In the genomic region with DNA sequence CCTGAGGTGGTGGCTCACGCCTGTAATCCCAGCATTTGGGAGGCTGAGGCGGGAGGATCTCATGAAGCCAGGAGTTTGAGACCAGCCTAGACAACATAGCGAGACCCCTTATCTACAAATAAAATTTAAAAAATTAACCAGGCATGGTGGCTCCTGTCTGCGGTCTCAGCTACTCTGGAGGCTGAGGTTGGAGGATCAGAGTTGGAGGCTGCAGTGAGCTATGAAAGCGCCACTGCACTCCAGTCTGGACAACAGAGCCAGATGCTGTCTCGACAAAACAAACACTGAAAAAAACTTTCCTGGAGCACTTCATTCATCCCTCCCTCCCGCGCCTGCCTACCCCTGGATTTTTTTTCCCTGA, we compare ENCODE assay signal across 9 cellular contexts. TPM values are rescaled to one million over a fixed set of nuclear protein-coding genes. Genes with fewer than 3 reads are reported as not detected.
DNase-seq lines count a peak whose midpoint lies in the region; ATAC-seq and TF ChIP-seq lines count a peak whose summit lies in the region.
"Had no signal": no experiment of that assay in that cellular context is flagged by ENCODE, and none has a peak within 500 bp of the region (broad histone marks: within the 10 kb centered on the region; RNA-seq: fewer than 3 reads in every experiment).

No MANE protein-coding gene starts in this region.

- peaks cover 19% of the 10 kb centered on the region for H3K4me1 ChIP-seq in lower lobe of right lung
- peaks cover 12 to 14% of the 10 kb centered on the region in 2 donors for H3K4me1 ChIP-seq in thyroid gland

- no peaks in the 10 kb centered on the region for H3K9me3 Mint-ChIP-seq in activated T-cell treated with anti-CD3 and anti-CD28 coated beads, Interleukin-2, amount 50 U/mL, for 4 hours
- H3K9me3 Mint-ChIP-seq in activated naive CD8-positive, alpha-beta T cell (ENCODE audit: low read depth): no peaks in the 10 kb centered on the region

- H3K36me3 Mint-ChIP-seq in activated T-cell treated with anti-CD3 and anti-CD28 coated beads, Interleukin-2, amount 50 U/mL, for 4 hours (ENCODE audit: insufficient read depth): no peaks in the 10 kb centered on the region
- no peaks in the 10 kb centered on the region for H3K36me3 Mint-ChIP-seq in activated naive CD8-positive, alpha-beta T cell

- H3K36me3 ChIP-seq in lower lobe of right lung (peaks cover 25% of the 10 kb centered on the region), thyroid gland (peaks cover 8 to 10% of the 10 kb centered on the region in 2 donors)

- DNase-seq in activated T-cell treated with anti-CD3 and anti-CD28 coated beads, Interleukin-2, amount 50 U/mL, for 4 hours: no peak
- DNase-seq in activated T-cell treated with anti-CD3 and anti-CD28 coated beads, Interleukin-2, amount 50 U/mL, for 1 hour: no peak
- DNase-seq in lower lobe of right lung (no peak), thyroid gland (no peak)
- DNase-seq in stimulated activated naive CD4-positive, alpha-beta T cell treated with Interleukin-2 at 50 U/mL for 16 hours (lab: John Stamatoyannopoulos, UW): no peak

- H3K4me3 ChIP-seq in lower lobe of right lung: peak overlapping the region; percentile 88
- peak overlapping the region in 1 of 3 donors; percentile 94 for H3K4me3 ChIP-seq in thyroid gland (replicated peaks in 1 of 3)

- H3K9me3 ChIP-seq in lower lobe of right lung (no peaks in the 10 kb centered on the region), thyroid gland (no peaks in the 10 kb centered on the region)

- peak overlapping the region; percentile 72 for H3K27ac Mint-ChIP-seq in activated naive CD8-positive, alpha-beta T cell

- peak overlapping the region; percentile 75 for H3K4me3 Mint-ChIP-seq in activated T-cell treated with anti-CD3 and anti-CD28 coated beads, Interleukin-2, amount 50 U/mL, for 4 hours
- H3K4me3 Mint-ChIP-seq in activated naive CD8-positive, alpha-beta T cell: peak overlapping the region; percentile 84

- H3K27me3 Mint-ChIP-seq in activated T-cell treated with anti-CD3 and anti-CD28 coated beads, Interleukin-2, amount 50 U/mL, for 4 hours (ENCODE audit: low read depth): peaks cover 13% of the 10 kb centered on the region
- H3K27me3 Mint-ChIP-seq in activated naive CD8-positive, alpha-beta T cell: peaks cover 5% of the 10 kb centered on the region

- H3K27me3 ChIP-seq in lower lobe of right lung (ENCODE audit: low read depth) (no peaks in the 10 kb centered on the region), thyroid gland (no peaks in the 10 kb centered on the region)

- intact Hi-C loops in lower lobe of right lung (cut with DNase I) (no loop called here), thyroid gland (cut with DNase I) (no loop called here)

- 50 to 57% methylated on average over 8 of the region's 8 CpGs for WGBS in thyroid gland, 2 donors

- no peak for ATAC-seq in activated T-cell treated with anti-CD3 and anti-CD28 coated beads, Interleukin-2, amount 50 U/mL, for 4 hours
- ATAC-seq in lower lobe of right lung: no peak
- ATAC-seq in HG02759 (IDR thresholded peaks at IDR 0.05; ENCODE audit: unreplicated experiment): no peak
- no peak for ATAC-seq in GM21447 (IDR thresholded peaks at IDR 0.05; ENCODE audit: unreplicated experiment)

- peaks cover 14% of the 10 kb centered on the region for H3K4me1 Mint-ChIP-seq in activated T-cell treated with anti-CD3 and anti-CD28 coated beads, Interleukin-2, amount 50 U/mL, for 4 hours (ENCODE audit: low read depth)
- peaks cover 11% of the 10 kb centered on the region for H3K4me1 Mint-ChIP-seq in activated naive CD8-positive, alpha-beta T cell (ENCODE audit: low read depth)

- H3K27ac ChIP-seq in lower lobe of right lung: peak overlapping the region; percentile 91
- H3K27ac ChIP-seq in thyroid gland: peak overlapping the region in 2 of 3 donors; percentile 81 to 85

- no peak for TF ChIP-seq CTCF in lower lobe of right lung (IDR thresholded peaks at IDR 0.05)
- TF ChIP-seq CTCF in thyroid gland (IDR thresholded peaks at IDR 0.05): no peak

- no peak for TF ChIP-seq POLR2A in thyroid gland (IDR thresholded peaks at IDR 0.05)

RNA-seq across cellular contexts. Expression of a gene that starts 0.7 kb away (rescaled TPM):
- 10 to 100 TPM; 36.3 to 47.1 (median 39.9) TPM for total RNA-seq in activated T-cell treated with anti-CD3 and anti-CD28 coated beads, Interleukin-2, amount 50 U/mL, for 4 hours
- total RNA-seq in lower lobe of right lung (22.9 TPM), thyroid gland (10 to 100 TPM; 28.4 to 37.0 (median 31.3) TPM)

RNA-seq across cellular contexts. Expression of a gene that starts 22.8 kb away (rescaled TPM):
- total RNA-seq in activated T-cell treated with anti-CD3 and anti-CD28 coated beads, Interleukin-2, amount 50 U/mL, for 4 hours: 10 to 100 TPM; 74.2 to 95.4 (median 87.4) TPM
- total RNA-seq in lower lobe of right lung: 25.2 TPM
- 10 to 100 TPM; 17.3 to 49.7 (median 28.2) TPM for total RNA-seq in thyroid gland

RNA-seq across cellular contexts. Expression of a gene that starts 25.7 kb away (rescaled TPM):
- total RNA-seq in activated T-cell treated with anti-CD3 and anti-CD28 coated beads, Interleukin-2, amount 50 U/mL, for 4 hours: 10 to 100 TPM; 15.3 to 19.8 (median 19.7) TPM
- 13.1 TPM for total RNA-seq in lower lobe of right lung
- total RNA-seq in thyroid gland: 1 to 10 TPM; 2.0 to 8.2 (median 3.7) TPM

RNA-seq across cellular contexts. Expression of a gene that starts 25.8 kb away (rescaled TPM):
- total RNA-seq in activated T-cell treated with anti-CD3 and anti-CD28 coated beads, Interleukin-2, amount 50 U/mL, for 4 hours: under 1 TPM; 0.15 to 0.27 (median 0.24) TPM
- total RNA-seq in lower lobe of right lung: 2.4 TPM
- under 1 TPM in 3 of 4 donors, not detected in 1; 0.22 to 0.59 (median 0.27) TPM for total RNA-seq in thyroid gland
- total RNA-seq: T-helper 1 cell treated with Interleukin-12 subunit alpha and Interleukin-12 subunit beta and Interleukin-4 antibody, amounts not matched to agents 30 ng/mL and 1 ng/mL, for 36 hours had no signal

RNA-seq across cellular contexts. Expression of a gene that starts 39.9 kb away (rescaled TPM):
- total RNA-seq in activated T-cell treated with anti-CD3 and anti-CD28 coated beads, Interleukin-2, amount 50 U/mL, for 4 hours: 10 to 100 TPM; 89.9 to 98.7 (median 92.9) TPM
- 67.5 TPM for total RNA-seq in lower lobe of right lung
- 10 to 100 TPM; 95.4 to 99.9 (median 97.8) TPM for total RNA-seq in thyroid gland
